In the genomic region with DNA sequence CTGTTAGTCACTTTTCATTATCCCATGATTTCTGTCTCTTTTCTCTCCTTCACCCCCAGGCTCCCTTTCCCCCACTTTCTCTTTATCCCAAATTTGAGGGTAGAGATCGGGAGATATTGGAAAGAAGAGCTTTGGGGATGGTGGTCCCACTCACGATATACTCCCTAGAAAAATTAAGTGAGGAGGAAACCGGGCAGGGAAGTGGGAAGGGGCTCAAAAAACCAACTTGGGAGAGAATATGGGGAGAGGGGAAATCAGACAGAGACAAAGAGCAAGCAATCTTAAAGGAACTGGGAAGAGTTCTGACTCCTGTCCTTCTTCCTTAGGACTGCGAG, we compare ENCODE assay signal across 10 cellular contexts. TPM values are rescaled to one million over a fixed set of nuclear protein-coding genes. Genes with fewer than 3 reads are reported as not detected.
DNase-seq lines count a peak whose midpoint lies in the region; ATAC-seq and TF ChIP-seq lines count a peak whose summit lies in the region.
"Had no signal": no experiment of that assay in that cellular context is flagged by ENCODE, and none has a peak within 500 bp of the region (broad histone marks: within the 10 kb centered on the region; RNA-seq: fewer than 3 reads in every experiment).

No MANE protein-coding gene starts in this region.

- POLR2A ChIA-PET in naive thymus-derived CD8-positive, alpha-beta T cell (lab: Charles Lee): interaction anchor here (0.8 to 5.8 kb wide), 6 partner anchors 9 to 52 kb away, joined by 3 to 38 read pairs (median 5); partner anchors contain the start of genes MRPL17, TAF10 and TPP1

- no peak for ATAC-seq in stimulated activated naive CD8-positive, alpha-beta T cell treated with anti-CD3 and anti-CD28 coated beads, Interleukin-15, Interleukin-2, amounts not matched to agents 100 U/mL and 50 U/mL, for 24 hours
- ATAC-seq in naive thymus-derived CD8-positive, alpha-beta T cell: no peak

- intact Hi-C loops in posterior cingulate gyrus (cut with DNase I): no loop called here

- H3K27ac Mint-ChIP-seq in stimulated activated naive CD8-positive, alpha-beta T cell treated with anti-CD3 and anti-CD28 coated beads, Interleukin-15, Interleukin-2, amounts not matched to agents 100 ng/mL and 50 ng/mL, for 24 hours: peak overlapping the region; percentile 46
- H3K27ac Mint-ChIP-seq in chondrocyte (ENCODE audit: unreplicated experiment): no peak overlapping the region
- H3K27ac Mint-ChIP-seq in naive thymus-derived CD8-positive, alpha-beta T cell: peak overlapping the region; percentile 22 to 86 (median 69)

- H3K9me3 Mint-ChIP-seq in stimulated activated naive CD8-positive, alpha-beta T cell treated with anti-CD3 and anti-CD28 coated beads, Interleukin-15, Interleukin-2, amounts not matched to agents 100 ng/mL and 50 ng/mL, for 24 hours: no peaks in the 10 kb centered on the region
- no peaks in the 10 kb centered on the region for H3K9me3 Mint-ChIP-seq in chondrocyte (ENCODE audit: low read depth)
- no peaks in the 10 kb centered on the region for H3K9me3 Mint-ChIP-seq in naive thymus-derived CD8-positive, alpha-beta T cell

- no peaks in the 10 kb centered on the region for H3K36me3 Mint-ChIP-seq in stimulated activated naive CD8-positive, alpha-beta T cell treated with anti-CD3 and anti-CD28 coated beads, Interleukin-15, Interleukin-2, amounts not matched to agents 100 ng/mL and 50 ng/mL, for 24 hours (ENCODE audit: low read depth)
- no peaks in the 10 kb centered on the region for H3K36me3 Mint-ChIP-seq in chondrocyte (ENCODE audit: low read depth)
- no peaks in the 10 kb centered on the region for H3K36me3 Mint-ChIP-seq in naive thymus-derived CD8-positive, alpha-beta T cell

- no peak overlapping the region for H3K4me3 Mint-ChIP-seq in stimulated activated naive CD8-positive, alpha-beta T cell treated with anti-CD3 and anti-CD28 coated beads, Interleukin-15, Interleukin-2, amounts not matched to agents 100 ng/mL and 50 ng/mL, for 24 hours
- H3K4me3 Mint-ChIP-seq in chondrocyte (ENCODE audit: unreplicated experiment): peak overlapping the region; percentile 76
- H3K4me3 Mint-ChIP-seq in naive thymus-derived CD8-positive, alpha-beta T cell: peak overlapping the region; percentile 61 to 85 (median 78)

- no peak for DNase-seq in stimulated activated naive CD8-positive, alpha-beta T cell treated with anti-CD3 and anti-CD28 coated beads, Interleukin-15, Interleukin-2, amounts not matched to agents 100 U/mL and 50 U/mL, for 24 hours
- DNase-seq in chondrocyte (ENCODE audit: low spot score) (no peak), OCI-M1 (lab: John Stamatoyannopoulos, UW) (no peak), middle frontal gyrus (ENCODE audit: extremely low spot score, low spot score) (no peak), posterior cingulate gyrus (no peak)
- DNase-seq in naive thymus-derived CD8-positive, alpha-beta T cell: no peak
- no peak for DNase-seq in activated CD4-positive, CD25-positive, alpha-beta regulatory T cell treated with anti-CD3 and anti-CD28 coated beads, Interleukin-2, amount 50 U/mL, for 72 hours
- DNase-seq: activated CD8-positive, alpha-beta memory T cell treated with anti-CD3 and anti-CD28 coated beads, Interleukin-2, amount 50 U/mL, for 4 hours; Karpas-422 had no signal

- no peak for TF ChIP-seq CTCF in chondrocyte (IDR thresholded peaks at IDR 0.05)

- peaks cover 13% of the 10 kb centered on the region for H3K27me3 Mint-ChIP-seq in stimulated activated naive CD8-positive, alpha-beta T cell treated with anti-CD3 and anti-CD28 coated beads, Interleukin-15, Interleukin-2, amounts not matched to agents 100 ng/mL and 50 ng/mL, for 24 hours
- no peaks in the 10 kb centered on the region for H3K27me3 Mint-ChIP-seq in chondrocyte (ENCODE audit: low read depth)
- H3K27me3 Mint-ChIP-seq in naive thymus-derived CD8-positive, alpha-beta T cell: no peaks in the 10 kb centered on the region

- H3K4me1 Mint-ChIP-seq in stimulated activated naive CD8-positive, alpha-beta T cell treated with anti-CD3 and anti-CD28 coated beads, Interleukin-15, Interleukin-2, amounts not matched to agents 100 ng/mL and 50 ng/mL, for 24 hours (ENCODE audit: low read depth): peaks cover 4% of the 10 kb centered on the region
- peaks cover 10% of the 10 kb centered on the region for H3K4me1 Mint-ChIP-seq in chondrocyte (ENCODE audit: low read depth)
- H3K4me1 Mint-ChIP-seq in naive thymus-derived CD8-positive, alpha-beta T cell: peaks cover 4 to 13% (median 10%) of the 10 kb centered on the region in 4 donors

RNA-seq across cellular contexts. Expression of gene DCHS1, which starts 0.9 kb away (rescaled TPM):
- total RNA-seq in chondrocyte: 33.1 to 34.6 TPM (median 33.4 TPM) in 3 replicates
- 10 to 100 TPM; 14.4 to 14.9 TPM for total RNA-seq in naive thymus-derived CD8-positive, alpha-beta T cell
- polyA plus RNA-seq in naive thymus-derived CD8-positive, alpha-beta T cell: 1 to 10 TPM; 2.2 to 6.1 (median 2.9) TPM

RNA-seq across cellular contexts. Expression of gene MRPL17, which starts 26.6 kb away (rescaled TPM):
- total RNA-seq in chondrocyte: 45.5 to 79.0 TPM (median 48.6 TPM) in 3 replicates
- total RNA-seq in naive thymus-derived CD8-positive, alpha-beta T cell: 10 to 100 TPM; 27.5 to 30.1 TPM
- polyA plus RNA-seq in naive thymus-derived CD8-positive, alpha-beta T cell: 10 to 100 TPM; 16.2 to 23.6 (median 16.5) TPM

RNA-seq across cellular contexts. Expression of gene TPP1, which starts 37.3 kb away (rescaled TPM):
- 89.2 to 103 TPM (median 101 TPM) in 3 replicates for total RNA-seq in chondrocyte
- 100 to 1,000 TPM; 130 TPM for total RNA-seq in naive thymus-derived CD8-positive, alpha-beta T cell
- polyA plus RNA-seq in naive thymus-derived CD8-positive, alpha-beta T cell: 100 to 1,000 TPM in 1 of 3 donors, 10 to 100 TPM in 2; 84.8 to 107 (median 85.1) TPM

RNA-seq across cellular contexts. Expression of gene TAF10, which starts 44.5 kb away (rescaled TPM):
- total RNA-seq in chondrocyte: 80.9 to 124 TPM (median 82.8 TPM) in 3 replicates
- 100 to 1,000 TPM; 107 to 116 TPM for total RNA-seq in naive thymus-derived CD8-positive, alpha-beta T cell
- 100 to 1,000 TPM; 247 to 332 (median 249) TPM for polyA plus RNA-seq in naive thymus-derived CD8-positive, alpha-beta T cell

RNA-seq across cellular contexts. Expression of gene ILK, which starts 53.0 kb away (rescaled TPM):
- total RNA-seq in chondrocyte: 200 to 258 TPM (median 248 TPM) in 3 replicates
- total RNA-seq in naive thymus-derived CD8-positive, alpha-beta T cell: 10 to 100 TPM; 88.5 to 93.5 TPM
- 10 to 100 TPM; 63.7 to 72.5 (median 68.5) TPM for polyA plus RNA-seq in naive thymus-derived CD8-positive, alpha-beta T cell
